ENCODE assay signal across 18 cellular contexts in the genomic region with DNA sequence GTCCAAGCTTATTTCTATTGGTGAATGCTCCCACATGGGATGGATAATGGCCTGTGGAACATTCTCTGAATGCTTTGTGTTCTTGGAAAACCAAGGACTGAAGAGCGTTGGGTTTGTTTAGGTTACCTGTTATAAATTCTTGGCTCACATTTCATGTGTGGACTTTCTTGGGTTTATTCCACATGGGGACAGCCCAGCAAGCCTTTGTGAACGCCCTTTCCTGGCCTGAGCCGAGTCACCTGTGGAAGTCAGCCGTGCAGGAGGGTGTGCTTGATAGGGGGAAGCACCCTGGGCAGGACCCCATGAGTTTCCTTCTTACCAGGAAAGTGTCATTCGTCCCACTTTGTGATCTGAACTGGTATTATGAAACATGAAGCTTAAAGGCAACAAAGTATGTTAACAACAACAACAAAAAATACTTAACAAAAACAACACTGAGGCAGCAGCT. TPM values are rescaled to one million over a fixed set of nuclear protein-coding genes. Genes with fewer than 3 reads are reported as not detected.
DNase-seq lines count a peak whose midpoint lies in the region; ATAC-seq and TF ChIP-seq lines count a peak whose summit lies in the region.
"Had no signal": no experiment of that assay in that cellular context is flagged by ENCODE, and none has a peak within 500 bp of the region (broad histone marks: within the 10 kb centered on the region; RNA-seq: fewer than 3 reads in every experiment).

No MANE protein-coding gene starts in this region.

- H3K9me3 ChIP-seq in Panc1 (ENCODE audit: control insufficient read depth, insufficient read depth, low read depth, low read length) (no peaks in the 10 kb centered on the region), gastroesophageal sphincter (no peaks in the 10 kb centered on the region), upper lobe of left lung (no peaks in the 10 kb centered on the region)
- H3K9me3 ChIP-seq: BE2C had no signal

- H3K36me3 Mint-ChIP-seq in osteocyte (ENCODE audit: unreplicated experiment), result no peaks in the 10 kb centered on the region

- no TSS peak for BruUV-seq in Panc1 (replicated peaks; lab: Mats Ljungman, UMichigan)

- no peak overlapping the region for H3K4me3 Mint-ChIP-seq in osteocyte (ENCODE audit: unreplicated experiment)

- no peak for TF ChIP-seq EP300 in gastroesophageal sphincter (IDR thresholded peaks at IDR 0.05)
- no peak for TF ChIP-seq EP300 in upper lobe of left lung (IDR thresholded peaks at IDR 0.05)

- in situ Hi-C loops in Panc1 (cut with HindIII; ENCODE audit: low pct_unique_long_range_greater_than_20kb, low sequenced_read_pairs), result no loop called here

- H3K4me1 Mint-ChIP-seq in osteocyte (ENCODE audit: unreplicated experiment), result peaks cover 62% of the 10 kb centered on the region

- no peak for DNase-seq in Panc1 (ENCODE audit: low read depth, low spot score)
- no peak for DNase-seq in osteocyte (ENCODE audit: extremely low spot score, unreplicated experiment)
- peak in 1 of 2 donors; percentile 45 for DNase-seq in upper lobe of left lung
- no peak for DNase-seq in activated CD4-positive, alpha-beta T cell treated with anti-CD3 and anti-CD28 coated beads, Interleukin-2, amount 50 U/mL, for 1 hour
- no peak for DNase-seq in central memory CD4-positive, alpha-beta T cell
- DNase-seq in activated effector memory CD4-positive, alpha-beta T cell treated with Interleukin-2 at 50 U/mL for 16 hours, result no peak
- DNase-seq: activated CD4-positive, alpha-beta T cell treated with anti-CD3 and anti-CD28 coated beads for 48 hours; BE2C; DMS 273 treated with DMSO at 0.1 percent for 48 hours; effector CD4-positive, alpha-beta T cell; NCI-H1436; nucleus accumbens; RPMI8226; stimulated activated CD4-positive, alpha-beta T cell treated with anti-CD3 and anti-CD28 coated beads, Interleukin-2, amount 100 ng/mL, for 48 hours had no signal

- H3K27me3 Mint-ChIP-seq in osteocyte (ENCODE audit: unreplicated experiment), result no peaks in the 10 kb centered on the region

- no peak for TF ChIP-seq CTCF in Panc1 (IDR thresholded peaks at IDR 0.05)
- TF ChIP-seq CTCF in gastroesophageal sphincter (IDR thresholded peaks at IDR 0.05), result no peak
- no peak for TF ChIP-seq CTCF in osteocyte (IDR thresholded peaks at IDR 0.05)
- no peak for TF ChIP-seq CTCF in upper lobe of left lung (IDR thresholded peaks at IDR 0.05)

- POLR2A ChIA-PET in Panc1 (lab: Charles Lee), result no interaction called here

- H3K9me3 Mint-ChIP-seq in osteocyte (ENCODE audit: unreplicated experiment), result no peaks in the 10 kb centered on the region
- H3K9me3 Mint-ChIP-seq: activated naive CD4-positive, alpha-beta T cell treated with anti-CD3 and anti-CD28 coated beads, Interleukin-2, amount 50 U/mL, for 72 hours had no signal

- peaks cover 74% of the 10 kb centered on the region for H3K4me1 ChIP-seq in Panc1 (ENCODE audit: control insufficient read depth, insufficient read depth, low read length)
- peaks cover 0 to 71% (median 8%) of the 10 kb centered on the region in 3 donors for H3K4me1 ChIP-seq in gastroesophageal sphincter
- H3K4me1 ChIP-seq in upper lobe of left lung, result peaks cover 14 to 42% (median 28%) of the 10 kb centered on the region in 4 donors
- H3K4me1 ChIP-seq: BE2C had no signal

- CTCF ChIA-PET in Panc1 (lab: Charles Lee), result no interaction called here

- WGBS in gastroesophageal sphincter (ENCODE audit: low coverage in 1 of 2), 2 donors, result 40 to 57% methylated on average over 1 to 5 of the region's 5 CpGs
- 63 to 75% methylated on average over 5 of the region's 5 CpGs for WGBS in upper lobe of left lung, 2 donors

- H3K27ac Mint-ChIP-seq in osteocyte (ENCODE audit: unreplicated experiment), result peak overlapping the region; percentile 68

- ATAC-seq in Panc1, result no peak
- ATAC-seq in gastroesophageal sphincter, result no peak
- peak in 1 of 2 donors; percentile 73 for ATAC-seq in upper lobe of left lung (ENCODE audit: low FRiP score in 2 of 2)
- ATAC-seq in HG02798 (IDR thresholded peaks at IDR 0.05; ENCODE audit: poor library complexity, unreplicated experiment), result no peak
- ATAC-seq: sciatic nerve had no signal

- intact Hi-C loops in Panc1 (cut with micrococcal nuclease; ENCODE audit: unreplicated experiment), result loop anchor here (10.0 kb wide), 1 partner anchor 63 kb away; no protein-coding TSS in a partner anchor

- no peak for TF ChIP-seq POLR2A in gastroesophageal sphincter (IDR thresholded peaks at IDR 0.05)
- TF ChIP-seq POLR2A in upper lobe of left lung (IDR thresholded peaks at IDR 0.05), result no peak

- H3K4me3 ChIP-seq in Panc1 (ENCODE audit: low read depth in 2 of 2, low read length in 2 of 2) (peak overlapping the region in 1 of 2 experiments; percentile 19; a peak in 1 of 4 replicates), gastroesophageal sphincter (no peak overlapping the region), upper lobe of left lung (peak overlapping the region in 1 of 4 donors; percentile 96)

- H3K27me3 ChIP-seq in Panc1 (ENCODE audit: control insufficient read depth, insufficient read depth, low read length) (no peaks in the 10 kb centered on the region), gastroesophageal sphincter (no peaks in the 10 kb centered on the region), upper lobe of left lung (no peaks in the 10 kb centered on the region)
- H3K27me3 ChIP-seq: BE2C had no signal

- H3K27ac ChIP-seq in Panc1 (ENCODE audit: low read length), result peak overlapping the region; percentile 72
- peak overlapping the region in 3 of 4 donors; percentile 52 to 99 (median 95) for H3K27ac ChIP-seq in gastroesophageal sphincter
- H3K27ac ChIP-seq in upper lobe of left lung, result peak overlapping the region; percentile 18 to 95 (median 64)

- H3K36me3 ChIP-seq in Panc1 (ENCODE audit: control insufficient read depth, insufficient read depth, low read length), result no peaks in the 10 kb centered on the region; the same call in 1 of the 2 replicates
- no peaks in the 10 kb centered on the region for H3K36me3 ChIP-seq in gastroesophageal sphincter
- H3K36me3 ChIP-seq in upper lobe of left lung, result no peaks in the 10 kb centered on the region
- H3K36me3 ChIP-seq: BE2C had no signal

RNA-seq across cellular contexts. Expression of a gene that starts 4.1 kb away (rescaled TPM):
- total RNA-seq in Panc1 (2021; ENCODE audit: unreplicated experiment) (118 TPM), gastroesophageal sphincter (100 to 1,000 TPM; 108 to 181 (median 136) TPM), osteocyte (90.8 and 97.2 TPM in 2 replicates), upper lobe of left lung (100 to 1,000 TPM in 3 of 6 donors, 10 to 100 TPM in 3; 40.3 to 128 (median 95.8) TPM)
- polyA plus RNA-seq in Panc1 (2012; ENCODE audit: insufficient read length), result 112 TPM
